1 cellular context compared by ENCODE assay signal in the genomic region with DNA sequence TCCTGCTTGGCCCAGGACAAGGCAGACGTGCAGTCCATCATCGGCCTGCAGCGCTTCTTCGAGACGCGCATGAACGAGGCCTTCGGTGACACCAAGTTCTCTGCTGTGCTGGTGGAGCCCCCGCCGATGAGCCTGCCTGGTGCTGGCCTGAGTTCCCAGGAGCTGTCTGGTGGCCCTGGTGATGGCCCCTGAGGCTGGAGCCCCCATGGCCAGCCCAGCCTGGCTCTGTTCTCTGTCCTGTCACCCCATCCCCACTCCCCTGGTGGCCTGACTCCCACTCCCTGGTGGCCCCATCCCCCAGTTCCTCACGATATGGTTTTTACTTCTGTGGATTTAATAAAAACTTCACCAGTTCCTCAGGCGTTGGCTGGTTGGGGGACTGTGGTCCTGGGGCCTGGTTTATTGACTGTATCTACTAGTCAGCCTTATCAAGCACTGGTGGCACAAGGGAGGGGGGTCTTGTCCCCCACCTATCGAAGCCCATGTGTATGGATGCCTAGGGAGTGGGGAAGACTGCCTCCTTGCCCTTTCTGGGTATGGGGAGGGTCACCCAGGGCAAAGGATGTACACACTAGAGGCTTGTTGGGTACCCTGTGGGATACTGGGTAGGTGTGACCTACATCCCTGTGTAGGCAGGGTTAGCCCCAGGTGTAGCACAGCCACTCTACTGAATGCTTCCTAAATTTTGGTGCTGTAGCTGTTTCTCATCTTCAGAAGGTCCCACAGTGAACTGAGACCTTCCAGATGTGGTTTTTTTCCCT.
TF ChIP-seq lines count a peak whose summit lies in the region.

No MANE protein-coding gene starts in this region.

TF ChIP-seq in K562, 482 proteins besides CTCF, POLR2A, EP300 and RAD21:
- TF ChIP-seq RBFOX2 (IDR thresholded peaks at IDR 0.05; ENCODE audit: low read depth, low read length) (peak; percentile 68), CREB1 (IDR thresholded peaks at IDR 0.05) (no peak), CREB1 (CRISPR knock-in tag; IDR thresholded peaks at IDR 0.05) (0 out of 2 replicates have a peak, but pooled peaks have one; percentile 16), ZNF316 (IDR thresholded peaks at IDR 0.05) (no peak), YY1 (IDR thresholded peaks at IDR 0.05; ENCODE audit: borderline replicate concordance in 1 of 3, control insufficient read depth in 1 of 3, extremely low read depth in 1 of 3, insufficient read depth in 3 of 3, insufficient read length in 1 of 3, insufficient replicate concordance in 2 of 3, low read depth in 1 of 3, low read length in 2 of 3) (peak in 1 of 3 experiments; percentile 39), POLR2G (IDR thresholded peaks at IDR 0.05; ENCODE audit: low read depth, low read length) (peak; percentile 65), CBFA2T2 (conservative IDR thresholded peaks at IDR 0.05) (no peak), POLR2AphosphoS2 (IDR thresholded peaks at IDR 0.05; ENCODE audit: low read length) (peak; percentile 38), ZKSCAN8 (CRISPR knock-in tag; IDR thresholded peaks at IDR 0.05) (no peak), MYNN (IDR thresholded peaks at IDR 0.05) (0 out of 2 replicates have a peak, but pooled peaks have one; percentile 19), MYNN (CRISPR knock-in tag; IDR thresholded peaks at IDR 0.05) (no peak), ARHGAP35 (IDR thresholded peaks at IDR 0.05; ENCODE audit: partially characterized antibody) (no peak), SUPT5H (IDR thresholded peaks at IDR 0.05) (peak; percentile 23), POLR2B (IDR thresholded peaks at IDR 0.05; ENCODE audit: low read depth, partially characterized antibody) (peak; percentile 13)
- TF ChIP-seq, protein P1, sequence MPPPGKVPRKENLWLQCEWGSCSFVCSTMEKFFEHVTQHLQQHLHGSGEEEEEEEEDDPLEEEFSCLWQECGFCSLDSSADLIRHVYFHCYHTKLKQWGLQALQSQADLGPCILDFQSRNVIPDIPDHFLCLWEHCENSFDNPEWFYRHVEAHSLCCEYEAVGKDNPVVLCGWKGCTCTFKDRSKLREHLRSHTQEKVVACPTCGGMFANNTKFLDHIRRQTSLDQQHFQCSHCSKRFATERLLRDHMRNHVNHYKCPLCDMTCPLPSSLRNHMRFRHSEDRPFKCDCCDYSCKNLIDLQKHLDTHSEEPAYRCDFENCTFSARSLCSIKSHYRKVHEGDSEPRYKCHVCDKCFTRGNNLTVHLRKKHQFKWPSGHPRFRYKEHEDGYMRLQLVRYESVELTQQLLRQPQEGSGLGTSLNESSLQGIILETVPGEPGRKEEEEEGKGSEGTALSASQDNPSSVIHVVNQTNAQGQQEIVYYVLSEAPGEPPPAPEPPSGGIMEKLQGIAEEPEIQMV (tag; conservative IDR thresholded peaks at IDR 0.05; ENCODE audit: low read depth): no peak
- TF ChIP-seq, protein P2, sequence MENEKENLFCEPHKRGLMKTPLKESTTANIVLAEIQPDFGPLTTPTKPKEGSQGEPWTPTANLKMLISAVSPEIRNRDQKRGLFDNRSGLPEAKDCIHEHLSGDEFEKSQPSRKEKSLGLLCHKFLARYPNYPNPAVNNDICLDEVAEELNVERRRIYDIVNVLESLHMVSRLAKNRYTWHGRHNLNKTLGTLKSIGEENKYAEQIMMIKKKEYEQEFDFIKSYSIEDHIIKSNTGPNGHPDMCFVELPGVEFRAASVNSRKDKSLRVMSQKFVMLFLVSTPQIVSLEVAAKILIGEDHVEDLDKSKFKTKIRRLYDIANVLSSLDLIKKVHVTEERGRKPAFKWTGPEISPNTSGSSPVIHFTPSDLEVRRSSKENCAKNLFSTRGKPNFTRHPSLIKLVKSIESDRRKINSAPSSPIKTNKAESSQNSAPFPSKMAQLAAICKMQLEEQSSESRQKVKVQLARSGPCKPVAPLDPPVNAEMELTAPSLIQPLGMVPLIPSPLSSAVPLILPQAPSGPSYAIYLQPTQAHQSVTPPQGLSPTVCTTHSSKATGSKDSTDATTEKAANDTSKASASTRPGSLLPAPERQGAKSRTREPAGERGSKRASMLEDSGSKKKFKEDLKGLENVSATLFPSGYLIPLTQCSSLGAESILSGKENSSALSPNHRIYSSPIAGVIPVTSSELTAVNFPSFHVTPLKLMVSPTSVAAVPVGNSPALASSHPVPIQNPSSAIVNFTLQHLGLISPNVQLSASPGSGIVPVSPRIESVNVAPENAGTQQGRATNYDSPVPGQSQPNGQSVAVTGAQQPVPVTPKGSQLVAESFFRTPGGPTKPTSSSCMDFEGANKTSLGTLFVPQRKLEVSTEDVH (IDR thresholded peaks at IDR 0.05; ENCODE audit: low read depth, partially characterized antibody): peak; percentile 24
- TF ChIP-seq, protein P3, sequence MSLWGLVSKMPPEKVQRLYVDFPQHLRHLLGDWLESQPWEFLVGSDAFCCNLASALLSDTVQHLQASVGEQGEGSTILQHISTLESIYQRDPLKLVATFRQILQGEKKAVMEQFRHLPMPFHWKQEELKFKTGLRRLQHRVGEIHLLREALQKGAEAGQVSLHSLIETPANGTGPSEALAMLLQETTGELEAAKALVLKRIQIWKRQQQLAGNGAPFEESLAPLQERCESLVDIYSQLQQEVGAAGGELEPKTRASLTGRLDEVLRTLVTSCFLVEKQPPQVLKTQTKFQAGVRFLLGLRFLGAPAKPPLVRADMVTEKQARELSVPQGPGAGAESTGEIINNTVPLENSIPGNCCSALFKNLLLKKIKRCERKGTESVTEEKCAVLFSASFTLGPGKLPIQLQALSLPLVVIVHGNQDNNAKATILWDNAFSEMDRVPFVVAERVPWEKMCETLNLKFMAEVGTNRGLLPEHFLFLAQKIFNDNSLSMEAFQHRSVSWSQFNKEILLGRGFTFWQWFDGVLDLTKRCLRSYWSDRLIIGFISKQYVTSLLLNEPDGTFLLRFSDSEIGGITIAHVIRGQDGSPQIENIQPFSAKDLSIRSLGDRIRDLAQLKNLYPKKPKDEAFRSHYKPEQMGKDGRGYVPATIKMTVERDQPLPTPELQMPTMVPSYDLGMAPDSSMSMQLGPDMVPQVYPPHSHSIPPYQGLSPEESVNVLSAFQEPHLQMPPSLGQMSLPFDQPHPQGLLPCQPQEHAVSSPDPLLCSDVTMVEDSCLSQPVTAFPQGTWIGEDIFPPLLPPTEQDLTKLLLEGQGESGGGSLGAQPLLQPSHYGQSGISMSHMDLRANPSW (CRISPR knock-in tag; IDR thresholded peaks at IDR 0.05): no peak
- TF ChIP-seq, protein P4, sequence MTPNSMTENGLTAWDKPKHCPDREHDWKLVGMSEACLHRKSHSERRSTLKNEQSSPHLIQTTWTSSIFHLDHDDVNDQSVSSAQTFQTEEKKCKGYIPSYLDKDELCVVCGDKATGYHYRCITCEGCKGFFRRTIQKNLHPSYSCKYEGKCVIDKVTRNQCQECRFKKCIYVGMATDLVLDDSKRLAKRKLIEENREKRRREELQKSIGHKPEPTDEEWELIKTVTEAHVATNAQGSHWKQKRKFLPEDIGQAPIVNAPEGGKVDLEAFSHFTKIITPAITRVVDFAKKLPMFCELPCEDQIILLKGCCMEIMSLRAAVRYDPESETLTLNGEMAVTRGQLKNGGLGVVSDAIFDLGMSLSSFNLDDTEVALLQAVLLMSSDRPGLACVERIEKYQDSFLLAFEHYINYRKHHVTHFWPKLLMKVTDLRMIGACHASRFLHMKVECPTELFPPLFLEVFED (CRISPR knock-in tag; conservative IDR thresholded peaks at IDR 0.05): 0 out of 2 replicates have a peak, but pooled peaks have one; percentile 15
- TF ChIP-seq, protein P5, sequence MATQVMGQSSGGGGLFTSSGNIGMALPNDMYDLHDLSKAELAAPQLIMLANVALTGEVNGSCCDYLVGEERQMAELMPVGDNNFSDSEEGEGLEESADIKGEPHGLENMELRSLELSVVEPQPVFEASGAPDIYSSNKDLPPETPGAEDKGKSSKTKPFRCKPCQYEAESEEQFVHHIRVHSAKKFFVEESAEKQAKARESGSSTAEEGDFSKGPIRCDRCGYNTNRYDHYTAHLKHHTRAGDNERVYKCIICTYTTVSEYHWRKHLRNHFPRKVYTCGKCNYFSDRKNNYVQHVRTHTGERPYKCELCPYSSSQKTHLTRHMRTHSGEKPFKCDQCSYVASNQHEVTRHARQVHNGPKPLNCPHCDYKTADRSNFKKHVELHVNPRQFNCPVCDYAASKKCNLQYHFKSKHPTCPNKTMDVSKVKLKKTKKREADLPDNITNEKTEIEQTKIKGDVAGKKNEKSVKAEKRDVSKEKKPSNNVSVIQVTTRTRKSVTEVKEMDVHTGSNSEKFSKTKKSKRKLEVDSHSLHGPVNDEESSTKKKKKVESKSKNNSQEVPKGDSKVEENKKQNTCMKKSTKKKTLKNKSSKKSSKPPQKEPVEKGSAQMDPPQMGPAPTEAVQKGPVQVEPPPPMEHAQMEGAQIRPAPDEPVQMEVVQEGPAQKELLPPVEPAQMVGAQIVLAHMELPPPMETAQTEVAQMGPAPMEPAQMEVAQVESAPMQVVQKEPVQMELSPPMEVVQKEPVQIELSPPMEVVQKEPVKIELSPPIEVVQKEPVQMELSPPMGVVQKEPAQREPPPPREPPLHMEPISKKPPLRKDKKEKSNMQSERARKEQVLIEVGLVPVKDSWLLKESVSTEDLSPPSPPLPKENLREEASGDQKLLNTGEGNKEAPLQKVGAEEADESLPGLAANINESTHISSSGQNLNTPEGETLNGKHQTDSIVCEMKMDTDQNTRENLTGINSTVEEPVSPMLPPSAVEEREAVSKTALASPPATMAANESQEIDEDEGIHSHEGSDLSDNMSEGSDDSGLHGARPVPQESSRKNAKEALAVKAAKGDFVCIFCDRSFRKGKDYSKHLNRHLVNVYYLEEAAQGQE (CRISPR knock-in tag; IDR thresholded peaks at IDR 0.05; ENCODE audit: low read depth): no peak
TF ChIP-seq in K562: peak in this region for 10.
